ENCODE assay signal across 19 cellular contexts in genomic region chr3:44478606-44479094, GRCh38. TPM values are rescaled to one million over a fixed set of nuclear protein-coding genes. Genes with fewer than 3 reads are reported as not detected.
A peak's percentile ranks its signal among the peaks of the same experiment; 100 is the strongest.
DNase-seq lines count a peak whose midpoint lies in the region; ATAC-seq, FAIRE-seq and TF ChIP-seq lines count a peak whose summit lies in the region.
"Had no signal": no experiment of that assay in that cellular context is flagged by ENCODE, and none has a peak within 500 bp of the region (broad histone marks: within the 10 kb centered on the region; RNA-seq: fewer than 3 reads in every experiment).

No MANE protein-coding gene starts in this region.

- CTCF ChIA-PET in endothelial cell of umbilical vein (lab: Charles Lee) = interaction anchor here (1.2 kb wide), 1 partner anchor 39 kb away, joined by 3 read pairs; no protein-coding TSS in a partner anchor
- CTCF ChIA-PET in PC-3 (lab: Charles Lee) = no interaction called here

- H3K4me1 ChIP-seq in endothelial cell of umbilical vein (ENCODE audit: control insufficient read depth, extremely low read depth, insufficient read depth, low read length) = peaks cover 11% of the 10 kb centered on the region
- H3K4me1 ChIP-seq in PC-3 (ENCODE audit: insufficient read depth, low read length) = peaks cover 5% of the 10 kb centered on the region; the same call in 1 of the 2 replicates

- H4K20me1 ChIP-seq in endothelial cell of umbilical vein (replicated peaks; ENCODE audit: control insufficient read depth, extremely low read depth, insufficient read depth, low read length) = no peaks in the 10 kb centered on the region
- no peaks in the 10 kb centered on the region for H4K20me1 ChIP-seq in PC-3 (ENCODE audit: low read length)

- no peak for TF ChIP-seq POLR2A in endothelial cell of umbilical vein (IDR thresholded peaks at IDR 0.05; ENCODE audit: low read depth, low read length)

- peaks cover 20% of the 10 kb centered on the region for H3K4me1 Mint-ChIP-seq in activated T-cell treated with anti-CD3 and anti-CD28 coated beads, Interleukin-2, amount 50 U/mL, for 4 hours (ENCODE audit: low read depth)
- peaks cover 28% of the 10 kb centered on the region for H3K4me1 Mint-ChIP-seq in osteocyte (ENCODE audit: unreplicated experiment)

- no peaks in the 10 kb centered on the region for H3K27me3 Mint-ChIP-seq in activated T-cell treated with anti-CD3 and anti-CD28 coated beads, Interleukin-2, amount 50 U/mL, for 4 hours (ENCODE audit: low read depth)
- no peaks in the 10 kb centered on the region for H3K27me3 Mint-ChIP-seq in osteocyte (ENCODE audit: unreplicated experiment)

- FAIRE-seq in RCC 7860 (lab: Jason Lieb, UNC) (no peak), endothelial cell of umbilical vein (lab: Jason Lieb, UNC) (no peak)

- H3K79me2 ChIP-seq in endothelial cell of umbilical vein (ENCODE audit: control insufficient read depth, insufficient read depth, low read length) (peaks cover 32% of the 10 kb centered on the region), PC-3 (ENCODE audit: low read length) (peaks cover 36% of the 10 kb centered on the region)

- H3K9me1 ChIP-seq in endothelial cell of umbilical vein (replicated peaks; ENCODE audit: control insufficient read depth, extremely low read depth, insufficient read depth, low read length) = no peaks in the 10 kb centered on the region

- intact Hi-C loops in endothelial cell of umbilical vein (cut with micrococcal nuclease) = no loop called here
- intact Hi-C loops in PC-3 (cut with micrococcal nuclease) = loop anchor here (5.0 kb wide), 2 partner anchors 141 to 156 kb away; partner anchors contain the start of gene TCAIM

- TF ChIP-seq CTCF in endothelial cell of umbilical vein (IDR thresholded peaks at IDR 0.05; ENCODE audit: extremely low read depth in 1 of 2, insufficient read depth in 1 of 2, low read depth in 1 of 2, low read length in 2 of 2) (no peak), osteocyte (IDR thresholded peaks at IDR 0.05) (no peak), PC-3 (conservative IDR thresholded peaks at IDR 0.05; ENCODE audit: low read depth, low read length) (no peak)

- no peaks in the 10 kb centered on the region for H3K9me2 ChIP-seq in PC-3 (replicated peaks; ENCODE audit: low read length)

- DNase-seq in activated T-cell treated with anti-CD3 and anti-CD28 coated beads, Interleukin-2, amount 50 U/mL, for 4 hours = no peak
- DNase-seq in activated T-cell treated with anti-CD3 and anti-CD28 coated beads, Interleukin-2, amount 50 U/mL, for 48 hours = no peak
- DNase-seq in RCC 7860 (ENCODE audit: low spot score) = peak; percentile 21
- no peak for DNase-seq in endothelial cell of umbilical vein (ENCODE audit: low read depth, low spot score)
- DNase-seq in osteocyte (ENCODE audit: extremely low spot score, unreplicated experiment) = peak; percentile 15
- DNase-seq in PC-3 = no peak
- DNase-seq: activated CD4-positive, alpha-beta T cell treated with anti-CD3 and anti-CD28 coated beads, Interleukin-2, amount 50 U/mL, for 4 hours; Calu3; Kasumi-1; NCI-H1436; NCI-H446; SHP77 treated with DMSO at 0.1 percent for 48 hours; stimulated activated CD4-positive, alpha-beta T cell treated with anti-CD3 and anti-CD28 coated beads, Interleukin-12 subunit alpha, Interleukin-12 subunit beta, amount 100 ng/mL, for 4 hours; stimulated activated naive CD8-positive, alpha-beta T cell treated with anti-CD3 and anti-CD28 coated beads, Interleukin-15, Interleukin-2, amounts not matched to agents 100 U/mL and 50 U/mL, for 24 hours had no signal

- H3K4me2 ChIP-seq in endothelial cell of umbilical vein (ENCODE audit: insufficient read depth, low read length) (no peak overlapping the region), PC-3 (ENCODE audit: low read length) (no peak overlapping the region)

- H3F3A ChIP-seq in PC-3 (ENCODE audit: low read length, unreplicated experiment) = no peaks in the 10 kb centered on the region

- no peak overlapping the region for H3K4me3 ChIP-seq in endothelial cell of umbilical vein (replicated peaks in 1 of 3; ENCODE audit: insufficient read depth in 1 of 3, low read depth in 1 of 3, low read length in 3 of 3)
- no peak overlapping the region for H3K4me3 ChIP-seq in PC-3 (ENCODE audit: low read length)

- no peak overlapping the region for H3K9ac ChIP-seq in endothelial cell of umbilical vein (replicated peaks; ENCODE audit: extremely low read depth, insufficient read depth, low read length)
- H3K9ac ChIP-seq in PC-3 (ENCODE audit: low read length) = no peak overlapping the region

- H3K36me3 ChIP-seq in endothelial cell of umbilical vein (ENCODE audit: control insufficient read depth in 2 of 2, extremely low read depth in 1 of 2, insufficient read depth in 2 of 2, low read length in 2 of 2) (no peaks in the 10 kb centered on the region), PC-3 (ENCODE audit: low read depth, low read length) (no peaks in the 10 kb centered on the region)
- H3K36me3 ChIP-seq: vagina had no signal

- no peak overlapping the region for H3K27ac Mint-ChIP-seq in osteocyte (ENCODE audit: unreplicated experiment)

- no peaks in the 10 kb centered on the region for H3K36me3 Mint-ChIP-seq in activated T-cell treated with anti-CD3 and anti-CD28 coated beads, Interleukin-2, amount 50 U/mL, for 4 hours (ENCODE audit: insufficient read depth)
- H3K36me3 Mint-ChIP-seq in osteocyte (ENCODE audit: unreplicated experiment) = no peaks in the 10 kb centered on the region

- ATAC-seq in activated T-cell treated with anti-CD3 and anti-CD28 coated beads, Interleukin-2, amount 50 U/mL, for 4 hours = no peak
- no peak for ATAC-seq in GM21717 (IDR thresholded peaks at IDR 0.05; ENCODE audit: unreplicated experiment)
- no peak for ATAC-seq in GM18502 (IDR thresholded peaks at IDR 0.05; ENCODE audit: poor library complexity, unreplicated experiment)
- ATAC-seq in PC-3 = no peak
- ATAC-seq: stimulated activated naive CD8-positive, alpha-beta T cell treated with anti-CD3 and anti-CD28 coated beads, Interleukin-15, Interleukin-2, amounts not matched to agents 100 U/mL and 50 U/mL, for 24 hours had no signal

- H3K4me3 Mint-ChIP-seq in activated T-cell treated with anti-CD3 and anti-CD28 coated beads, Interleukin-2, amount 50 U/mL, for 4 hours = peak overlapping the region; percentile 90
- no peak overlapping the region for H3K4me3 Mint-ChIP-seq in osteocyte (ENCODE audit: unreplicated experiment)

- BruUV-seq in endothelial cell of umbilical vein (replicated peaks; lab: Mats Ljungman, UMichigan) (no TSS peak), PC-3 (replicated peaks; lab: Mats Ljungman, UMichigan) (no TSS peak)

- no peaks in the 10 kb centered on the region for H3K9me3 Mint-ChIP-seq in activated T-cell treated with anti-CD3 and anti-CD28 coated beads, Interleukin-2, amount 50 U/mL, for 4 hours
- H3K9me3 Mint-ChIP-seq in osteocyte (ENCODE audit: unreplicated experiment) = no peaks in the 10 kb centered on the region

- no peaks in the 10 kb centered on the region for H3K27me3 ChIP-seq in endothelial cell of umbilical vein (ENCODE audit: control insufficient read depth in 2 of 2, insufficient read depth in 2 of 2, low read length in 2 of 2)
- H3K27me3 ChIP-seq in PC-3 (ENCODE audit: low read length) = no peaks in the 10 kb centered on the region
- H3K27me3 ChIP-seq: dorsolateral prefrontal cortex, hepatocyte, vagina had no signal

- dilution Hi-C loops in endothelial cell of umbilical vein (cut with MboI; ENCODE audit: extremely low pct_ligation_motif_present, low sequenced_read_pairs) = no loop called here

- POLR2A ChIA-PET in endothelial cell of umbilical vein (lab: Charles Lee) = no interaction called here
- POLR2A ChIA-PET in PC-3 (lab: Charles Lee; ENCODE audit: unreplicated experiment) = no interaction called here

- H2AFZ ChIP-seq in endothelial cell of umbilical vein (ENCODE audit: low read depth, low read length) = peak overlapping the region; percentile 89
- H2AFZ ChIP-seq in PC-3 (ENCODE audit: low read length) = no peak overlapping the region; the same call in 1 of the 2 replicates

- H3K27ac ChIP-seq in endothelial cell of umbilical vein (ENCODE audit: insufficient read depth, low read depth, low read length) = no peak overlapping the region
- no peak overlapping the region for H3K27ac ChIP-seq in PC-3 (ENCODE audit: low read length)
- H3K27ac ChIP-seq: vagina had no signal

- H3K9me3 ChIP-seq in endothelial cell of umbilical vein (replicated peaks; ENCODE audit: control insufficient read depth, insufficient read depth, low read length) (no peaks in the 10 kb centered on the region), PC-3 (ENCODE audit: low read length) (no peaks in the 10 kb centered on the region)
- H3K9me3 ChIP-seq: vagina had no signal

TF ChIP-seq in endothelial cell of umbilical vein, 7 proteins besides CTCF, POLR2A, EP300 and RAD21:
- TF ChIP-seq EZH2 (IDR thresholded peaks at IDR 0.05; ENCODE audit: borderline replicate concordance, low read depth, low read length, severe bottlenecking) = no peak
- TF ChIP-seq MAX (IDR thresholded peaks at IDR 0.05; ENCODE audit: insufficient read depth, insufficient read length) = no peak
- TF ChIP-seq GATA2 (IDR thresholded peaks at IDR 0.05; ENCODE audit: insufficient read depth, insufficient read length, low read depth, low read length) = no peak

RNA-seq across cellular contexts. Expression of gene ZNF445, which starts 1.2 kb away (rescaled TPM):
- total RNA-seq in activated T-cell treated with anti-CD3 and anti-CD28 coated beads, Interleukin-2, amount 50 U/mL, for 4 hours = 1 to 10 TPM; 7.5 to 9.4 (median 8.7) TPM
- 15.0 and 17.8 TPM in 2 replicates for total RNA-seq in endothelial cell of umbilical vein
- polyA plus RNA-seq in endothelial cell of umbilical vein = 2.1 and 2.3 TPM in 2 replicates
- 2.3 and 2.4 TPM in 2 replicates for polyA plus RNA-seq in endothelial cell of umbilical vein (2011; cell fraction: cytosol; rRNA removed)
- 8.5 and 9.8 TPM in 2 replicates for polyA plus RNA-seq in endothelial cell of umbilical vein (2011; cell fraction: nucleus; rRNA removed)
- 3.5 and 4.3 TPM in 2 replicates for polyA plus RNA-seq in endothelial cell of umbilical vein (2012)
- 15.9 and 19.6 TPM in 2 replicates for polyA minus RNA-seq in endothelial cell of umbilical vein
- 4.3 TPM for polyA minus RNA-seq in endothelial cell of umbilical vein (2011; cell fraction: cytosol; rRNA and poly(A)+ RNA removed)
- 8.8 and 11.3 TPM in 2 replicates for polyA minus RNA-seq in endothelial cell of umbilical vein (2011; cell fraction: nucleus; rRNA and poly(A)+ RNA removed)
- total RNA-seq in osteocyte = 26.1 and 28.2 TPM in 2 replicates
- 7.7 and 8.2 TPM in 2 replicates for total RNA-seq in PC-3 (2014; rRNA removed)

Comparison
In these comparisons a context has a peak if more than half of its experiments do, and no peak if none do; other contexts are left out.
1. DNase-seq: peak in RCC 7860 (single experiment) and osteocyte (single experiment); none in activated T-cell treated with anti-CD3 and anti-CD28 coated beads, Interleukin-2, amount 50 U/mL, for 4 hours (single experiment), activated T-cell treated with anti-CD3 and anti-CD28 coated beads, Interleukin-2, amount 50 U/mL, for 48 hours (0 of 2), endothelial cell of umbilical vein (single experiment) and PC-3 (single experiment).